ENCODE assay signal across 8 cellular contexts in genomic region chr1:113042336-113043143, GRCh38. TPM values are rescaled to one million over a fixed set of nuclear protein-coding genes. Genes with fewer than 3 reads are reported as not detected.
DNase-seq lines count a peak whose midpoint lies in the region; ATAC-seq and TF ChIP-seq lines count a peak whose summit lies in the region.

No MANE protein-coding gene starts in this region.

- ATAC-seq in HG03064 (IDR thresholded peaks at IDR 0.05; ENCODE audit: low read depth, unreplicated experiment) = peak; percentile 74
- ATAC-seq in heart right ventricle = peak; percentile 76 to 94 (median 92)

- TF ChIP-seq CTCF in GM10248 (IDR thresholded peaks at IDR 0.05; ENCODE audit: control extremely low read depth, extremely low read depth, low read depth, missing control alignments) (peak; percentile 75), heart right ventricle (IDR thresholded peaks at IDR 0.05) (peak; percentile 29 to 77 (median 62)), ovary (IDR thresholded peaks at IDR 0.05) (peak in 2 of 3 donors; percentile 24 to 37)

- no peaks in the 10 kb centered on the region for H3K27me3 ChIP-seq in ACC112 (ENCODE audit: insufficient read depth, low read length)
- no peaks in the 10 kb centered on the region for H3K27me3 ChIP-seq in heart right ventricle
- H3K27me3 ChIP-seq in ovary = no peaks in the 10 kb centered on the region

- H2AFZ ChIP-seq in ACC112 (ENCODE audit: low read length, unreplicated experiment) = no peak overlapping the region

- DNase-seq in GM10248 (ENCODE audit: extremely low spot score) = peak; percentile 75
- DNase-seq in NCI-H82 treated with DMSO at 0.1 percent for 48 hours (lab: John Stamatoyannopoulos, UW; ENCODE audit: unreplicated experiment) = peak; percentile 70
- peak in 54 of 56 donors; percentile 10 to 90 (median 60) for DNase-seq in amygdala (lab: John Stamatoyannopoulos, UW)
- DNase-seq in heart right ventricle = peak; percentile 62 to 75
- peak; percentile 40 to 69 (median 55) for DNase-seq in ovary
- no peak for DNase-seq in NCI-H2171 (lab: John Stamatoyannopoulos, UW)

- H3K27ac ChIP-seq in ACC112 (ENCODE audit: low read depth, low read length) (peak overlapping the region; percentile 51), heart right ventricle (peak overlapping the region in 2 of 10 donors; percentile 3 to 31), ovary (no peak overlapping the region)

- H3K79me2 ChIP-seq in ACC112 (ENCODE audit: control insufficient read depth, insufficient read depth, low read length, unreplicated experiment) = no peaks in the 10 kb centered on the region

- H3K36me3 ChIP-seq in ACC112 (ENCODE audit: insufficient read depth, low read length) (no peaks in the 10 kb centered on the region), heart right ventricle (no peaks in the 10 kb centered on the region), ovary (no peaks in the 10 kb centered on the region)

- intact Hi-C loops in heart right ventricle (cut with DNase I) (loop anchor here (1.0 to 10.0 kb wide), 15 partner anchors 85 to 328 kb away; partner anchors contain the start of genes PPM1J (in 5 of the 10) and SLC16A1 (in 5 of the 10)), ovary (cut with DNase I) (loop anchor here (5.0 to 10.0 kb wide), 4 partner anchors 158 to 328 kb away; partner anchors contain the start of gene PPM1J (in 3 of the 4))

- CTCF ChIA-PET in GM10248 (lab: Yijun Ruan, JAX) = interaction anchor here (0.5 to 6.4 kb wide), 45 partner anchors 9 to 657 kb away, joined by 3 to 119 read pairs (median 4); partner anchors contain the start of genes LRIG2, PPM1J and SLC16A1

- H3K4me1 ChIP-seq in ACC112 (ENCODE audit: control insufficient read depth, insufficient read depth, low read length, unreplicated experiment) (peaks cover 19% of the 10 kb centered on the region), heart right ventricle (peaks cover 0 to 39% (median 13%) of the 10 kb centered on the region in 9 donors), ovary (ENCODE audit: insufficient read depth) (no peaks in the 10 kb centered on the region)

- TF ChIP-seq POLR2A in ovary (IDR thresholded peaks at IDR 0.05) = no peak

- H3K4me3 ChIP-seq in ACC112 (ENCODE audit: low read depth, low read length) (0 out of 2 replicates have a peak overlapping the region, but pooled peaks have one; percentile 24), heart right ventricle (no peak overlapping the region), ovary (no peak overlapping the region)

- H3K9me3 ChIP-seq in heart right ventricle (no peaks in the 10 kb centered on the region), ovary (no peaks in the 10 kb centered on the region)

- WGBS in heart right ventricle, 2 donors = 15 to 17% methylated on average over 11 of the region's 11 CpGs
- WGBS in ovary, 3 donors = 11 to 14% (median 12%) methylated on average over 11 of the region's 11 CpGs

- POLR2A ChIA-PET in GM10248 (lab: Yijun Ruan, JAX) = interaction anchor here (0.6 to 1.3 kb wide), 4 partner anchors 30 to 146 kb away, joined by 3 to 5 read pairs (median 3); partner anchors contain the start of gene SLC16A1

- TF ChIP-seq EP300 in ovary (IDR thresholded peaks at IDR 0.05) = no peak

RNA-seq across cellular contexts. Expression of gene LRIG2, which starts 30.5 kb away (rescaled TPM):
- total RNA-seq in heart right ventricle (10 to 100 TPM in 2 of 10 donors, 1 to 10 TPM in 8; 7.8 to 11.3 (median 8.5) TPM), ovary (10 to 100 TPM; 13.3 to 32.4 (median 20.1) TPM)
- polyA plus RNA-seq in heart right ventricle (1 to 10 TPM; 3.0 to 4.8 TPM), ovary (10 to 100 TPM in 1 of 2 donors, 1 to 10 TPM in 1; 7.4 to 10.4 TPM)
